1 cellular context compared by ENCODE assay signal in the genomic region with DNA sequence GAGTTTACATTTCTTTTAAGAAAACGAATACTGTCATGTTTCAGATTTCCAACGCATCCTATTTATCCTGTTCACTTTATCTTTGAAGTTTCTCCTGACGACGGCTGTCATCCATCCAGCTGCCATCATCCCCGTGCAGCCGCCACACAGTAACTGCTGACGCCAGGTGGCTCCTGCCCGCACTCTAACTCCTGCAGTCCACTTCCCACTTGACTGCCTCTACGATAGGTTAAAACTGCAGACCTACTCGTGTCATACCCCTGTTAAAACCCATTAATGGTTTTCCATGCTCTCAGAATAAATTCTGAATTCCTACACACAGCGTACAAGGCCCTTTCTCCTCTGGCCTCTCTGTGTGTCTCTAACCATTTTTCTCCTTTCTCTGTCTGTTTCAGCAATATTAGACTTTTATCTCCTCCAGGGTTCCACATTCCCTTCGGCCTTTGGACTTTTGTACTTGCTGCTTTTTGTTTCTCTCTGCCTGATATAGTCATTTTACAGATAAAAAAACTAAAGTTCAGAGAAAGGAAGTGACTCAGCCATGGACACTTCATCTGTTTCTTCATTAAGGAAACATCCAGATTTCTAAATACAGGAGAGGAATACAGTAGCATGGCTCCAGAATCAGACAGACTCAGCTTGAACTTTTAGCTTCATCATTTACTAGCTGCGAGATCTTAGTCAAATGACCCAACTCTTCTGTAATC.
TF ChIP-seq lines count a peak whose summit lies in the region.

No MANE protein-coding gene starts in this region.

TF ChIP-seq in IMR-90, 13 proteins besides CTCF, POLR2A, EP300 and RAD21 (continued from another document):
- TF ChIP-seq, protein P1, sequence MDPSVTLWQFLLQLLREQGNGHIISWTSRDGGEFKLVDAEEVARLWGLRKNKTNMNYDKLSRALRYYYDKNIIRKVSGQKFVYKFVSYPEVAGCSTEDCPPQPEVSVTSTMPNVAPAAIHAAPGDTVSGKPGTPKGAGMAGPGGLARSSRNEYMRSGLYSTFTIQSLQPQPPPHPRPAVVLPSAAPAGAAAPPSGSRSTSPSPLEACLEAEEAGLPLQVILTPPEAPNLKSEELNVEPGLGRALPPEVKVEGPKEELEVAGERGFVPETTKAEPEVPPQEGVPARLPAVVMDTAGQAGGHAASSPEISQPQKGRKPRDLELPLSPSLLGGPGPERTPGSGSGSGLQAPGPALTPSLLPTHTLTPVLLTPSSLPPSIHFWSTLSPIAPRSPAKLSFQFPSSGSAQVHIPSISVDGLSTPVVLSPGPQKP (IDR thresholded peaks at IDR 0.05; ENCODE audit: borderline replicate concordance, low read depth, low read length): no peak
- TF ChIP-seq MXI1 (IDR thresholded peaks at IDR 0.05; ENCODE audit: borderline replicate concordance, low read depth, low read length): no peak
- TF ChIP-seq MAZ (IDR thresholded peaks at IDR 0.05; ENCODE audit: borderline replicate concordance, low read depth, low read length): no peak
- TF ChIP-seq FOS (IDR thresholded peaks at IDR 0.05; ENCODE audit: low read depth, low read length): peak; percentile 83
